Comparison of ENCODE assay signal across 1 cellular context in the genomic region with DNA sequence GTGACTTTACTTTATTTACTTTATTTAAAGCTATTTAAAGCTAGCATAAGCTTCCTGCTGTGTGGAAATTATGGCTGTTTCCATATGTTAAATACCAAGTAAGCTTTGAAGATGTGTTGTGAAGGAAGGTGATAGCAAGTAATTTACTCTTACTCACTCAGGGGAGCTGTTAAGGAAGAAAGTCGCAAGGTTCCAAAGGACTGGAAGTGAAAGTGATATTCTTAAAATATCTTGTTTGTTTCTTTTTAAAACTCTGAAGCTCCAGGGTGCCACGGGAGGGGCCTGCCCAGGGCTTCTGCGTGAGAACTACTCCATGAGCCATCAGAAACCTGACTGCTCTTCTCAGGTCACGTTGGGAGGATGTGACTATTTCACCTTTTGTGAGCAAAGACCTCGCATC.
TF ChIP-seq lines count a peak whose summit lies in the region.

No MANE protein-coding gene starts in this region.

TF ChIP-seq in GM23338, 12 proteins besides CTCF, POLR2A, EP300 and RAD21 (continued from another document):
- TF ChIP-seq ZNF462 (CRISPR knock-in tag; IDR thresholded peaks at IDR 0.05) (no peak), JUNB (IDR thresholded peaks at IDR 0.05; ENCODE audit: unreplicated experiment) (no peak), ZNF114 (CRISPR knock-in tag; IDR thresholded peaks at IDR 0.05) (no peak), EZH2phosphoT487 (IDR thresholded peaks at IDR 0.05; ENCODE audit: unreplicated experiment) (no peak), CREB1 (CRISPR knock-in tag; IDR thresholded peaks at IDR 0.05; ENCODE audit: low read depth) (no peak)
